Comparison of ENCODE assay signal across 12 cellular contexts in the genomic region with DNA sequence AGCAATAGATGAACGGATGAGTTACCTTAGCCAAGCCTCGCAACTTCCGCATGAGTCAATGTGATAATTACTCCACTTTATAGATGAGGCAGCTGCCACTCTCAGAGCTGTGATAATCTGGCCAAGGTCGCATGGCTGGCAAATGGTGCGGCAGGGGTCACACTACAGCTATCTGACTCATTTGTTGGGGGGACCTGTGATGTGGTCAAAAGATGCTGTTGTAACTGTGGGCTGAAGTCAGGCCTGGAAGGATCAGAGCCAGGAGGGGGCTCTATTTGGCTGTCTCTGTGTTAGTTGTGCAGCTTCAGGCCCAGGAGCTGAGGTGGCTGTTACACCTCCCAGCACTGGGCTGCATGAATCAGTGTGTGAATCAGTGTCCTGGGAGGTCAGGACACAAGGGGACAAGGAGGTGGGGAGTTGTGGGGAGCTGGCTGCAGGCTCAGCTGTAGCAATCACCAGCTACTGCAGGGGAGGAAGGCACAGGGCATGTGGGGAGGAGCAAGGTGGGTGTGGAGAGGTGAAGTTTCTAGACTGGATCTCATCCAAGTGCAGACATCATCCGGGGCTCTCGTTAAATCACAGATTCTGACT. TPM values are rescaled to one million over a fixed set of nuclear protein-coding genes. Genes with fewer than 3 reads are reported as not detected.
DNase-seq lines count a peak whose midpoint lies in the region; ATAC-seq, FAIRE-seq and TF ChIP-seq lines count a peak whose summit lies in the region.
"Had no signal": no experiment of that assay in that cellular context is flagged by ENCODE, and none has a peak within 500 bp of the region (broad histone marks: within the 10 kb centered on the region; RNA-seq: fewer than 3 reads in every experiment).

No MANE protein-coding gene starts in this region.

- H3K27me3 ChIP-seq in SK-N-SH (ENCODE audit: insufficient read depth) (no peaks in the 10 kb centered on the region), psoas muscle (ENCODE audit: insufficient read depth in 3 of 3, low read length in 2 of 3) (peaks cover 0 to 14% (median 2%) of the 10 kb centered on the region in 3 donors)

- H3K27me3 Mint-ChIP-seq in activated CD4-positive, alpha-beta T cell treated with anti-CD3 and anti-CD28 coated beads for 36 hours, result peaks cover 3% of the 10 kb centered on the region
- H3K27me3 Mint-ChIP-seq in stimulated activated naive CD8-positive, alpha-beta T cell treated with anti-CD3 and anti-CD28 coated beads, Interleukin-15, amount 100 ng/mL, for 72 hours, result peaks cover 15% of the 10 kb centered on the region

- peak; percentile 5 for DNase-seq in activated CD4-positive, alpha-beta T cell treated with anti-CD3 and anti-CD28 coated beads for 36 hours
- DNase-seq in activated CD4-positive, alpha-beta T cell treated with anti-CD3 and anti-CD28 coated beads, Interleukin-2, amount 50 U/mL, for 48 hours, result no peak
- DNase-seq in SK-N-SH (no peak), fibroblast of the conjunctiva (ENCODE audit: low read depth) (peak; percentile 27), D721Med (ENCODE audit: insufficient read length, low spot score) (no peak), psoas muscle (no peak), GM19239 (ENCODE audit: insufficient read length, low spot score) (no peak)
- no peak for DNase-seq in stimulated activated naive CD8-positive, alpha-beta T cell treated with anti-CD3 and anti-CD28 coated beads, Interleukin-15, amount 100 ng/mL, for 72 hours
- DNase-seq: BE2C had no signal

- H3K36me3 ChIP-seq in SK-N-SH (replicated peaks in 1 of 2; ENCODE audit: control insufficient read depth in 1 of 2, insufficient read depth in 2 of 2, low read length in 1 of 2), result no peaks in the 10 kb centered on the region
- no peaks in the 10 kb centered on the region for H3K36me3 ChIP-seq in psoas muscle (ENCODE audit: insufficient read depth in 1 of 2, low read depth in 1 of 2)
- H3K36me3 ChIP-seq: BE2C had no signal

- CTCF ChIA-PET in activated CD4-positive, alpha-beta T cell treated with anti-CD3 and anti-CD28 coated beads for 36 hours (lab: Charles Lee), result no interaction called here
- CTCF ChIA-PET in SK-N-SH (lab: Yijun Ruan, JAX), result interaction anchor here (0.5 to 2.9 kb wide), 5 partner anchors 49 to 370 kb away, joined by 3 to 11 read pairs (median 3); a partner anchor contains a TSS

- H3K4me1 Mint-ChIP-seq in activated CD4-positive, alpha-beta T cell treated with anti-CD3 and anti-CD28 coated beads for 36 hours, result no peaks in the 10 kb centered on the region
- peaks cover 8% of the 10 kb centered on the region for H3K4me1 Mint-ChIP-seq in stimulated activated naive CD8-positive, alpha-beta T cell treated with anti-CD3 and anti-CD28 coated beads, Interleukin-15, amount 100 ng/mL, for 72 hours

- intact Hi-C loops in activated CD4-positive, alpha-beta T cell treated with anti-CD3 and anti-CD28 coated beads for 36 hours (cut with DNase I, micrococcal nuclease), result no loop called here
- intact Hi-C loops in psoas muscle (cut with DNase I), result no loop called here

- H3K79me2 ChIP-seq in SK-N-SH (ENCODE audit: insufficient read depth), result no peaks in the 10 kb centered on the region

- 0 out of 2 replicates have a peak overlapping the region, but pooled peaks have one; percentile 3 for H3K4me2 ChIP-seq in SK-N-SH

- H3K9me3 ChIP-seq in SK-N-SH (no peaks in the 10 kb centered on the region), psoas muscle (no peaks in the 10 kb centered on the region)
- H3K9me3 ChIP-seq: BE2C had no signal

- POLR2A ChIA-PET in activated CD4-positive, alpha-beta T cell treated with anti-CD3 and anti-CD28 coated beads for 36 hours (lab: Charles Lee), result no interaction called here
- POLR2A ChIA-PET in SK-N-SH (lab: Yijun Ruan, JAX), result no interaction called here

- no peak for FAIRE-seq in D721Med (lab: Jason Lieb, UNC)
- FAIRE-seq in GM19239 (lab: Jason Lieb, UNC), result no peak

- H3K36me3 Mint-ChIP-seq in activated CD4-positive, alpha-beta T cell treated with anti-CD3 and anti-CD28 coated beads for 36 hours (ENCODE audit: low read depth), result no peaks in the 10 kb centered on the region

- no peaks in the 10 kb centered on the region for H3K9me2 ChIP-seq in SK-N-SH

- TF ChIP-seq RAD21 in SK-N-SH (IDR thresholded peaks at IDR 0.05; ENCODE audit: low read length), result no peak

- H3K27ac Mint-ChIP-seq in activated CD4-positive, alpha-beta T cell treated with anti-CD3 and anti-CD28 coated beads for 36 hours, result no peak overlapping the region
- H3K27ac Mint-ChIP-seq in stimulated activated naive CD8-positive, alpha-beta T cell treated with anti-CD3 and anti-CD28 coated beads, Interleukin-15, amount 100 ng/mL, for 72 hours, result no peak overlapping the region
- H3K27ac Mint-ChIP-seq: T-helper 1 cell treated with Interleukin-12 subunit alpha and Interleukin-12 subunit beta and Interleukin-4 antibody, amounts not matched to agents 30 μg/mL and 1 μg/mL, for 36 hours had no signal

- 52% methylated on average over 7 of the region's 7 CpGs for WGBS in SK-N-SH (ENCODE audit: low lambda C conversion rate)
- WGBS in psoas muscle, 3 donors, result 64 to 73% (median 70%) methylated on average over 7 of the region's 7 CpGs

- peaks cover 0 to 13% of the 10 kb centered on the region in 2 experiments; a peak in 1 of 4 replicates for H3K4me1 ChIP-seq in SK-N-SH (ENCODE audit: control insufficient read depth in 1 of 2, insufficient read depth in 2 of 2, low read depth in 1 of 2, low read length in 1 of 2)
- no peaks in the 10 kb centered on the region for H3K4me1 ChIP-seq in psoas muscle
- H3K4me1 ChIP-seq: BE2C had no signal

- no peak overlapping the region for H3K9ac ChIP-seq in SK-N-SH

- H3F3A ChIP-seq in SK-N-SH (replicated peaks; ENCODE audit: insufficient read depth), result no peaks in the 10 kb centered on the region

- ATAC-seq in activated CD4-positive, alpha-beta T cell treated with anti-CD3 and anti-CD28 coated beads for 36 hours, result no peak
- ATAC-seq in stimulated activated naive CD8-positive, alpha-beta T cell treated with anti-CD3 and anti-CD28 coated beads, Interleukin-15, amount 100 ng/mL, for 72 hours, result peak; percentile 40
- no peak for ATAC-seq in psoas muscle

- no peaks in the 10 kb centered on the region for H3K9me3 Mint-ChIP-seq in activated CD4-positive, alpha-beta T cell treated with anti-CD3 and anti-CD28 coated beads for 36 hours (ENCODE audit: low read depth)
- no peaks in the 10 kb centered on the region for H3K9me3 Mint-ChIP-seq in stimulated activated naive CD8-positive, alpha-beta T cell treated with anti-CD3 and anti-CD28 coated beads, Interleukin-15, amount 100 ng/mL, for 72 hours
- H3K9me3 Mint-ChIP-seq: T-helper 1 cell treated with Interleukin-12 subunit alpha and Interleukin-12 subunit beta and Interleukin-4 antibody, amounts not matched to agents 30 μg/mL and 1 μg/mL, for 36 hours had no signal

- H4K20me1 ChIP-seq in SK-N-SH (ENCODE audit: insufficient read depth), result no peaks in the 10 kb centered on the region

- no peak for TF ChIP-seq EP300 in SK-N-SH (IDR thresholded peaks at IDR 0.05; ENCODE audit: borderline replicate concordance in 1 of 2, low read depth in 1 of 2, low read length in 1 of 2)

- H3K4me3 ChIP-seq in SK-N-SH (ENCODE audit: low read depth in 2 of 2, low read length in 1 of 2) (no peak overlapping the region), psoas muscle (no peak overlapping the region)
- H3K4me3 ChIP-seq: lung had no signal

- no peak overlapping the region for H2AFZ ChIP-seq in SK-N-SH (ENCODE audit: low read depth)

- H3K4me3 Mint-ChIP-seq in activated CD4-positive, alpha-beta T cell treated with anti-CD3 and anti-CD28 coated beads for 36 hours, result no peak overlapping the region
- H3K4me3 Mint-ChIP-seq in stimulated activated naive CD8-positive, alpha-beta T cell treated with anti-CD3 and anti-CD28 coated beads, Interleukin-15, amount 100 ng/mL, for 72 hours, result no peak overlapping the region
- H3K4me3 Mint-ChIP-seq: T-helper 1 cell treated with Interleukin-12 subunit alpha and Interleukin-12 subunit beta and Interleukin-4 antibody, amounts not matched to agents 30 μg/mL and 1 μg/mL, for 36 hours had no signal

- H3K27ac ChIP-seq in SK-N-SH (ENCODE audit: low read depth in 2 of 2, low read length in 1 of 2), result no peak overlapping the region
- no peak overlapping the region for H3K27ac ChIP-seq in psoas muscle

- TF ChIP-seq CTCF in SK-N-SH (IDR thresholded peaks at IDR 0.05) (peak; percentile 46), D721Med (IDR thresholded peaks at IDR 0.05; ENCODE audit: insufficient read depth, missing control alignments) (no peak), psoas muscle (IDR thresholded peaks at IDR 0.05) (no peak)

TF ChIP-seq in SK-N-SH, 30 proteins besides CTCF, POLR2A, EP300 and RAD21 (continues in another document):
- TF ChIP-seq, protein P1, sequence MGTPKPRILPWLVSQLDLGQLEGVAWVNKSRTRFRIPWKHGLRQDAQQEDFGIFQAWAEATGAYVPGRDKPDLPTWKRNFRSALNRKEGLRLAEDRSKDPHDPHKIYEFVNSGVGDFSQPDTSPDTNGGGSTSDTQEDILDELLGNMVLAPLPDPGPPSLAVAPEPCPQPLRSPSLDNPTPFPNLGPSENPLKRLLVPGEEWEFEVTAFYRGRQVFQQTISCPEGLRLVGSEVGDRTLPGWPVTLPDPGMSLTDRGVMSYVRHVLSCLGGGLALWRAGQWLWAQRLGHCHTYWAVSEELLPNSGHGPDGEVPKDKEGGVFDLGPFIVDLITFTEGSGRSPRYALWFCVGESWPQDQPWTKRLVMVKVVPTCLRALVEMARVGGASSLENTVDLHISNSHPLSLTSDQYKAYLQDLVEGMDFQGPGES (IDR thresholded peaks at IDR 0.05; ENCODE audit: low read depth, low read length), result no peak
- TF ChIP-seq JUND (IDR thresholded peaks at IDR 0.05), result peak; percentile 44; the same call in 1 of the 2 replicates
- no peak for TF ChIP-seq ELF1 (IDR thresholded peaks at IDR 0.05)
- TF ChIP-seq NFIC (IDR thresholded peaks at IDR 0.05; ENCODE audit: borderline replicate concordance), result 0 out of 2 replicates have a peak, but pooled peaks have one; percentile 26
- TF ChIP-seq SMC3 (IDR thresholded peaks at IDR 0.05; ENCODE audit: low read depth, low read length), result peak; percentile 18
- peak; percentile 69; the same call in 1 of the 2 replicates for TF ChIP-seq RXRA (IDR thresholded peaks at IDR 0.05; ENCODE audit: borderline replicate concordance, low read depth)
- peak; percentile 61 for TF ChIP-seq TCF12 (IDR thresholded peaks at IDR 0.05)
- TF ChIP-seq RCOR1 (IDR thresholded peaks at IDR 0.05; ENCODE audit: low read length), result no peak
- TF ChIP-seq GABPA (IDR thresholded peaks at IDR 0.05; ENCODE audit: low read depth), result no peak

RNA-seq across cellular contexts. Expression of a gene that starts 33.1 kb away (rescaled TPM):
- 1 to 10 TPM; 1.5 to 2.0 TPM for total RNA-seq in activated CD4-positive, alpha-beta T cell treated with anti-CD3 and anti-CD28 coated beads for 36 hours
- polyA plus RNA-seq in SK-N-SH (2012; rRNA removed) (1.2 and 1.4 TPM in 2 replicates), psoas muscle (under 1 TPM; 0.13 to 0.27 (median 0.16) TPM)
- 0.22 and 0.79 TPM in 2 replicates for polyA plus RNA-seq in SK-N-SH (2012; cell fraction: cytosol; rRNA removed)
- 1.4 and 1.5 TPM in 2 replicates for polyA plus RNA-seq in SK-N-SH (2012; cell fraction: nucleus; rRNA removed)
- under 1 TPM in 3 of 4 donors, not detected in 1; 0.22 to 0.51 (median 0.48) TPM for total RNA-seq in psoas muscle

RNA-seq across cellular contexts. Expression of a gene that starts 52.5 kb away (rescaled TPM):
- total RNA-seq in activated CD4-positive, alpha-beta T cell treated with anti-CD3 and anti-CD28 coated beads for 36 hours, result not detected
- polyA plus RNA-seq in SK-N-SH (2012; rRNA removed) (not detected in 2 replicates), psoas muscle (not detected)
- polyA plus RNA-seq in SK-N-SH (2012; cell fraction: cytosol; rRNA removed), result not detected in 2 replicates
- polyA plus RNA-seq in SK-N-SH (2012; cell fraction: nucleus; rRNA removed), result not detected in 2 replicates
- total RNA-seq in psoas muscle, result not detected
- total RNA-seq: aorta, lung had no signal
- polyA plus RNA-seq: aorta, lung had no signal

Comparison
In these comparisons a context has a peak if more than half of its experiments do, and no peak if none do; other contexts are left out.
1. DNase-seq: peak in activated CD4-positive, alpha-beta T cell treated with anti-CD3 and anti-CD28 coated beads for 36 hours (single experiment) and fibroblast of the conjunctiva (single experiment); none in activated CD4-positive, alpha-beta T cell treated with anti-CD3 and anti-CD28 coated beads, Interleukin-2, amount 50 U/mL, for 48 hours (0 of 2), SK-N-SH (single experiment), stimulated activated naive CD8-positive, alpha-beta T cell treated with anti-CD3 and anti-CD28 coated beads, Interleukin-15, amount 100 ng/mL, for 72 hours (0 of 2), D721Med (single experiment), psoas muscle (0 of 2) and GM19239 (single experiment).